30 cellular contexts compared by ENCODE assay signal in genomic region chr6:157386023-157386422, GRCh38.
"Had no signal": no experiment of that assay in that cellular context is flagged by ENCODE, and none has a peak within 500 bp of the region (broad histone marks: within the 10 kb centered on the region; RNA-seq: fewer than 3 reads in every experiment).

No MANE protein-coding gene starts in this region.

- H3K9ac ChIP-seq: SK-N-SH had no signal

- H3K27ac ChIP-seq: PC-9, SJSA1 had no signal

- H3K9me2 ChIP-seq: SK-N-SH had no signal

- H3K4me3 ChIP-seq: MG63, PC-9, SJSA1 had no signal

- DNase-seq: Kasumi-1, MG63, NCI-H1048, NCI-H1092 treated with DMSO at 0.1 percent for 48 hours, NCI-H1105 treated with DMSO at 0.1 percent for 48 hours, NCI-H1417, NCI-H1436, NCI-H146, NCI-H1694, NCI-H187, NCI-H1930, NCI-H2029 treated with DMSO at 0.1 percent for 48 hours, NCI-H2081 treated with DMSO at 0.1 percent for 48 hours, NCI-H2107, NCI-H2171, NCI-H226, NCI-H446 treated with DMSO at 0.1 percent for 48 hours, NCI-H510A, NCI-H524, NCI-H526, NCI-H748 treated with DMSO at 0.1 percent for 48 hours, NCI-H82, PC-9, Right ventricle myocardium superior, RPMI8226, SHP77 treated with DMSO at 0.1 percent for 48 hours, SK-N-SH, SW 1271 had no signal

- H3K36me3 ChIP-seq: MG63 had no signal

- ATAC-seq: Panc1 had no signal

- H2AFZ ChIP-seq: PC-9 had no signal

- H3K27me3 ChIP-seq: MG63, SJSA1 had no signal

- H3K4me2 ChIP-seq: PC-9, SK-N-SH had no signal
